In the genomic region with DNA sequence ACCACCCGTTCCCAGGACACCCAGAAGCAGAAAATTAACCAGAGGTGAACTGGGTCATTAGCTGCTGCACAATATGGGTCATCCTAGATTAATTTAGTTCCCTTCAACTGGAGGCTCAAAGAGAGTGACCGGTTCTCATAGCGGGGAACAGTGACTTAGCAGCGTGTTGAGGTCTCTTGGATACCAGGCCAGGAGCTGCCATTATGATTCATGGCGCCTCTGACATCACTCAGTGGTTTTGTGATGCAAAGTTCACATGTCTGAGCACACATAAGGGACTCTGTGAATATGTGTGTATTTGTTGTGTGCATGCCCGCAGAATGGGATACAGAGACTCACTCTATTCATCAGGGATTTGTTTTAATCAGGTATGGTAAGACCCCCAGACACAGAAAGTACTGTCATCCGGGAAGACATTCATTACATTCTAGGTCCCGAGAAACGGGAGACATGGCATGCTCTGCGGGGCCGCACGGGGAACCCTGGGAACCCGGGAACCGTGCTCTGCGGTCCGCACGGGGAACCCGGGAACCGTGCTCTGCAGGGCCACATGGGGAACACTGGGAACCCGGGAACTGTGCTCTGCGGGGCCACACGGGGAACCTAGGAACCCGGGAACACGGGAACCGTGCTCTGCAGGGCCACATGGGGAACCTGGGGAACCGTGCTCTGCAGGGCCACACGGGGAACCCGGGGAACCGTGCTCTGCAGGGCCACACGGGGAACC, we compare ENCODE assay signal across 12 cellular contexts.
"Had no signal": no experiment of that assay in that cellular context is flagged by ENCODE, and none has a peak within 500 bp of the region (broad histone marks: within the 10 kb centered on the region; RNA-seq: fewer than 3 reads in every experiment).

No MANE protein-coding gene starts in this region.

- DNase-seq: activated CD4-positive, alpha-beta memory T cell treated with anti-CD3 and anti-CD28 coated beads, Interleukin-2, amount 10 ng/mL, durations not matched to agents 7 days and 5 days; activated naive CD4-positive, alpha-beta T cell treated with anti-CD3 and anti-CD28 coated beads, Interleukin-2, amount 10 ng/mL, durations not matched to agents 7 days and 5 days; activated T-cell treated with anti-CD3 and anti-CD28 coated beads, Interleukin-2, amount 50 U/mL, for 24 hours; kidney; stimulated activated naive CD8-positive, alpha-beta T cell treated with anti-CD3 and anti-CD28 coated beads, Interleukin-15, amount 100 ng/mL, for 72 hours; T-helper 1 cell; T1000 had no signal

- ATAC-seq: esophagus mucosa; stimulated activated naive CD8-positive, alpha-beta T cell treated with anti-CD3 and anti-CD28 coated beads, Interleukin-15, amount 100 ng/mL, for 72 hours had no signal

- H3K4me3 ChIP-seq: ascending aorta, cardiac muscle cell, upper lobe of left lung had no signal

- H3K9me3 ChIP-seq: ascending aorta, upper lobe of left lung had no signal

- H3K27ac ChIP-seq: ascending aorta, cardiac muscle cell, upper lobe of left lung, VCaP had no signal

- H3K27me3 ChIP-seq: ascending aorta, cardiac muscle cell, upper lobe of left lung had no signal

- H3K4me1 ChIP-seq: ascending aorta, upper lobe of left lung had no signal

- H3K36me3 ChIP-seq: ascending aorta, cardiac muscle cell, upper lobe of left lung had no signal
